In the genomic region with DNA sequence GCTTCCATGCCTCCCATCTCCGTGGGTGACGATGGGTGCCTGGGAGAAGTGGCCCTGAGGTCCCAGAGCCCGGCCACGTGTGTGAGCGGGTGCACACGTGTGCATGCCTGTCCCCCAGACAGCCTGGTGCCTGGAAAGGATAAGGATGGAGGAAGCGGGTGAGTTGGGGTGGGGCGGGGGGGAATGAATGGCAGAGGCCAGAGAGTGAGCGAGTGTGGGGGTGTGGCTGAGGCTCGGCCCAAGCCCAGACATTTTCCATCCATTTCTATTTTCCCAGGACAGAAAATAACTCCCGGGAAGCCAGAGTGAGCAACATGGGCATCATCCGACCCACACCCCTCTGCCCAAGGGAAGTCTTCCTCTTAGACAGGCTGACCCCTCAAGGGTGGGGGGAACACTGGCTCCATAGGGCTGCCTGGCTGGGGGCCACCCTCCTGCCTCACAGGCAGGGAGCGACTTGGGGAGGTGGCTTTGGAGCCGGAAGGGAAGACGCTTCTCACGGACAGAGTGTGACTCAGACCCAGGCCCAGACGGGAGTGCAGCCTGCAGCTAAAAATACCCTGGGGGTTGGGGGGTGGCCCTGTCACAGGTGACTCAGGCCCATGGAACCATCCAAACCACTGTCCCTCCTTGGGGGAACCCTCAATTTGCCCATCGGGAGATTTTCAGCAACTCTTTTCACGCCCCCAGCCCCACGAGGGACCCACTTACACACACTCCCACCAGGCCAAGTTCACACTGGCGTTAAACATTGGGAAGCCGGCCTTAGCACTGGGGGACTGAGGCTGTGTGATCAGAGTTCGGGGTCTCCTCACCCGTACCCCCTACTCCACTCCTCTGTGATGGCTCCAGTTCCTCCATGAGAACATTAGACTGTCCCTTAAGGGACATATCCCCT, we compare ENCODE assay signal across 1 cellular context.
TF ChIP-seq lines count a peak whose summit lies in the region.

No MANE protein-coding gene starts in this region.

TF ChIP-seq in K562, 482 proteins besides CTCF, POLR2A, EP300 and RAD21:
- TF ChIP-seq RBFOX2 (IDR thresholded peaks at IDR 0.05; ENCODE audit: low read depth, low read length), result 0 out of 2 replicates have a peak, but pooled peaks have one; percentile 20
- TF ChIP-seq ZBTB7A (IDR thresholded peaks at IDR 0.05; ENCODE audit: borderline replicate concordance, control insufficient read depth, low read depth, low read length), result 0 out of 2 replicates have a peak, but pooled peaks have one; percentile 35
- TF ChIP-seq, protein P1, sequence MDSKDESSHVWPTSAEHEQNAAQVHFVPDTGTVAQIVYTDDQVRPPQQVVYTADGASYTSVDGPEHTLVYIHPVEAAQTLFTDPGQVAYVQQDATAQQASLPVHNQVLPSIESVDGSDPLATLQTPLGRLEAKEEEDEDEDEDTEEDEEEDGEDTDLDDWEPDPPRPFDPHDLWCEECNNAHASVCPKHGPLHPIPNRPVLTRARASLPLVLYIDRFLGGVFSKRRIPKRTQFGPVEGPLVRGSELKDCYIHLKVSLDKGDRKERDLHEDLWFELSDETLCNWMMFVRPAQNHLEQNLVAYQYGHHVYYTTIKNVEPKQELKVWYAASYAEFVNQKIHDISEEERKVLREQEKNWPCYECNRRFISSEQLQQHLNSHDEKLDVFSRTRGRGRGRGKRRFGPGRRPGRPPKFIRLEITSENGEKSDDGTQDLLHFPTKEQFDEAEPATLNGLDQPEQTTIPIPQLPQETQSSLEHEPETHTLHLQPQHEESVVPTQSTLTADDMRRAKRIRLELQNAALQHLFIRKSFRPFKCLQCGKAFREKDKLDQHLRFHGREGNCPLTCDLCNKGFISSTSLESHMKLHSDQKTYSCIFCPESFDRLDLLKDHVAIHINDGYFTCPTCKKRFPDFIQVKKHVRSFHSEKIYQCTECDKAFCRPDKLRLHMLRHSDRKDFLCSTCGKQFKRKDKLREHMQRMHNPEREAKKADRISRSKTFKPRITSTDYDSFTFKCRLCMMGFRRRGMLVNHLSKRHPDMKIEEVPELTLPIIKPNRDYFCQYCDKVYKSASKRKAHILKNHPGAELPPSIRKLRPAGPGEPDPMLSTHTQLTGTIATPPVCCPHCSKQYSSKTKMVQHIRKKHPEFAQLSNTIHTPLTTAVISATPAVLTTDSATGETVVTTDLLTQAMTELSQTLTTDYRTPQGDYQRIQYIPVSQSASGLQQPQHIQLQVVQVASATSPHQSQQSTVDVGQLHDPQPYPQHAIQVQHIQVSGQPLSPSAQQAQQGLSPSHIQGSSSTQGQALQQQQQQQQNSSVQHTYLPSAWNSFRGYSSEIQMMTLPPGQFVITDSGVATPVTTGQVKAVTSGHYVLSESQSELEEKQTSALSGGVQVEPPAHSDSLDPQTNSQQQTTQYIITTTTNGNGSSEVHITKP (IDR thresholded peaks at IDR 0.05; ENCODE audit: partially characterized antibody), result peak; percentile 66
TF ChIP-seq in K562: peak in this region for 3; not testable (repeated sequence) for 479.
